ENCODE assay signal across 8 cellular contexts in genomic region chr1:244730153-244730933, GRCh38.
A peak's percentile ranks its signal among the peaks of the same experiment; 100 is the strongest.
DNase-seq lines count a peak whose midpoint lies in the region; ATAC-seq and TF ChIP-seq lines count a peak whose summit lies in the region.

No MANE protein-coding gene starts in this region.

- peak overlapping the region; percentile 62 for H3K4me3 ChIP-seq in choroid plexus epithelial cell (ENCODE audit: low read depth, low read length)

- TF ChIP-seq CTCF in AG09319 (IDR thresholded peaks at IDR 0.05; ENCODE audit: low read depth, low read length) (no peak), choroid plexus epithelial cell (conservative IDR thresholded peaks at IDR 0.05; ENCODE audit: low read depth, low read length) (no peak)

- intact Hi-C loops in posterior vena cava (cut with DNase I), result loop anchor here in 1 of 2 donors (1.0 kb wide), 1 partner anchor 77 kb away; the partner anchor contains the start of gene DESI2

- DNase-seq in AG09319 (ENCODE audit: extremely low read depth, low read depth) (peak; percentile 4), SW480 (ENCODE audit: low spot score) (peak; percentile 51), choroid plexus epithelial cell (ENCODE audit: low read depth) (peak; percentile 63), kidney tubule cell (ENCODE audit: low spot score) (peak; percentile 50), posterior vena cava (ENCODE audit: low spot score) (no peak)
- peak; percentile 2 to 14 for DNase-seq in stimulated activated CD4-positive, alpha-beta T cell treated with anti-CD3 and anti-CD28 coated beads, Interleukin-1b, Interleukin-23, amount 100 ng/mL, for 4 hours (ENCODE audit: low read depth in 2 of 2)

- ATAC-seq in GM21576 (IDR thresholded peaks at IDR 0.05; ENCODE audit: unreplicated experiment), result peak; percentile 21
- no peak for ATAC-seq in HG03460 (IDR thresholded peaks at IDR 0.05; ENCODE audit: unreplicated experiment)
